In genomic region chr2:3487432-3487831, GRCh38 we compare ENCODE assay signal across 23 cellular contexts. TPM values are rescaled to one million over a fixed set of nuclear protein-coding genes. Genes with fewer than 3 reads are reported as not detected.
DNase-seq lines count a peak whose midpoint lies in the region; ATAC-seq and TF ChIP-seq lines count a peak whose summit lies in the region.
"Had no signal": no experiment of that assay in that cellular context is flagged by ENCODE, and none has a peak within 500 bp of the region (broad histone marks: within the 10 kb centered on the region; RNA-seq: fewer than 3 reads in every experiment).

No MANE protein-coding gene starts in this region.

- H3K4me1 ChIP-seq in liver (ENCODE audit: control insufficient read depth in 4 of 4, insufficient read depth in 4 of 4, low read length in 3 of 4) (no peaks in the 10 kb centered on the region), colonic mucosa (no peaks in the 10 kb centered on the region)

- no peak for TF ChIP-seq RAD21 in liver (IDR thresholded peaks at IDR 0.05)

- H3K4me1 Mint-ChIP-seq in chondrocyte (ENCODE audit: low read depth) = peaks cover 4% of the 10 kb centered on the region
- H3K4me1 Mint-ChIP-seq in immature natural killer cell = peaks cover 23 to 28% of the 10 kb centered on the region in 2 donors
- H3K4me1 Mint-ChIP-seq: endodermal cell had no signal

- H3K27me3 ChIP-seq in liver (ENCODE audit: control insufficient read depth in 4 of 4, insufficient read depth in 4 of 4, low read length in 3 of 4) = no peaks in the 10 kb centered on the region
- H3K27me3 ChIP-seq in colonic mucosa = no peaks in the 10 kb centered on the region
- H3K27me3 ChIP-seq: tibial nerve had no signal

- H3K4me3 ChIP-seq in liver (ENCODE audit: low read depth in 1 of 3, low read length in 3 of 3) (no peak overlapping the region), colonic mucosa (no peak overlapping the region)
- H3K4me3 ChIP-seq: mucosa of descending colon, tibial nerve had no signal

- H3K9me3 ChIP-seq in liver (ENCODE audit: control insufficient read depth in 4 of 4, low read length in 3 of 4) = no peaks in the 10 kb centered on the region
- H3K9me3 ChIP-seq in colonic mucosa = no peaks in the 10 kb centered on the region
- H3K9me3 ChIP-seq: mucosa of descending colon had no signal

- intact Hi-C loops in left colon (cut with DNase I, micrococcal nuclease) = no loop called here
- intact Hi-C loops in colonic mucosa (cut with DNase I) = no loop called here

- no peak overlapping the region for H3K27ac ChIP-seq in liver (ENCODE audit: low read depth in 1 of 2, low read length in 2 of 2)
- H3K27ac ChIP-seq in substantia nigra (ENCODE audit: low read depth, low read length, poor library complexity, severe bottlenecking) = peak overlapping the region; percentile 35
- no peak overlapping the region for H3K27ac ChIP-seq in colonic mucosa

- DNase-seq in NCI-H82 (lab: John Stamatoyannopoulos, UW) (peak; percentile 95), chondrocyte (ENCODE audit: low spot score) (peak; percentile 85), substantia nigra (lab: John Stamatoyannopoulos, UW) (peak in 7 of 49 donors; percentile 24 to 84 (median 31)), immature natural killer cell (no peak), left colon (no peak), germinal center (ENCODE audit: low spot score) (no peak), colonic mucosa (no peak)
- DNase-seq: activated CD4-positive, alpha-beta T cell treated with anti-CD3 and anti-CD28 coated beads, Interleukin-2, amount 50 U/mL, for 1 hour; CD8-positive, alpha-beta T cell; endodermal cell; HFFc6; Karpas-422; kidney glomerular epithelial cell; mucosa of descending colon; MV-4-11; NCI-H187; nephron progenitor cell; small intestine; stimulated activated naive CD4-positive, alpha-beta T cell had no signal

- no peak for ATAC-seq in left colon
- ATAC-seq: CD8-positive, alpha-beta T cell; mucosa of descending colon had no signal

- H3K4me3 Mint-ChIP-seq in chondrocyte (ENCODE audit: unreplicated experiment) = no peak overlapping the region
- no peak overlapping the region for H3K4me3 Mint-ChIP-seq in immature natural killer cell
- H3K4me3 Mint-ChIP-seq: activated naive CD8-positive, alpha-beta T cell; CD8-positive, alpha-beta T cell; endodermal cell; HFFc6; nephron progenitor cell; T-helper 1 cell treated with Interleukin-12 subunit alpha and Interleukin-12 subunit beta and Interleukin-4 antibody, amounts not matched to agents 30 μg/mL and 1 μg/mL, for 36 hours had no signal

- H3K9ac ChIP-seq in liver (ENCODE audit: low read depth in 1 of 2, low read length in 2 of 2) = no peak overlapping the region
- H3K9ac ChIP-seq in colonic mucosa (ENCODE audit: low read depth in 2 of 2, low read length in 2 of 2) = no peak overlapping the region

- no peaks in the 10 kb centered on the region for H3K36me3 ChIP-seq in liver (ENCODE audit: control insufficient read depth in 4 of 4, insufficient read depth in 3 of 4, low read depth in 1 of 4, low read length in 3 of 4)
- H3K36me3 ChIP-seq in colonic mucosa = no peaks in the 10 kb centered on the region

- TF ChIP-seq CTCF in chondrocyte (IDR thresholded peaks at IDR 0.05) = no peak
- no peak for TF ChIP-seq CTCF in liver (IDR thresholded peaks at IDR 0.05; ENCODE audit: low read depth, low read length, missing input control)
- no peak for TF ChIP-seq CTCF in colonic mucosa (IDR thresholded peaks at IDR 0.05)

- H3K9me3 Mint-ChIP-seq in chondrocyte (ENCODE audit: low read depth) = no peaks in the 10 kb centered on the region
- no peaks in the 10 kb centered on the region for H3K9me3 Mint-ChIP-seq in immature natural killer cell
- H3K9me3 Mint-ChIP-seq: CD8-positive, alpha-beta T cell; HFFc6; T-helper 1 cell treated with Interleukin-12 subunit alpha and Interleukin-12 subunit beta and Interleukin-4 antibody, amounts not matched to agents 30 μg/mL and 1 μg/mL, for 36 hours had no signal

- H3K27me3 Mint-ChIP-seq in chondrocyte (ENCODE audit: low read depth) (no peaks in the 10 kb centered on the region), immature natural killer cell (ENCODE audit: low read depth in 3 of 3) (peaks cover 0 to 2% (median 0%) of the 10 kb centered on the region in 3 donors)
- H3K27me3 Mint-ChIP-seq: activated naive CD8-positive, alpha-beta T cell had no signal

- H3K27ac Mint-ChIP-seq in chondrocyte (ENCODE audit: unreplicated experiment) (no peak overlapping the region), immature natural killer cell (no peak overlapping the region)
- H3K27ac Mint-ChIP-seq: activated naive CD8-positive, alpha-beta T cell; CD8-positive, alpha-beta T cell; endodermal cell; HFFc6; T-helper 1 cell treated with Interleukin-12 subunit alpha and Interleukin-12 subunit beta and Interleukin-4 antibody, amounts not matched to agents 30 μg/mL and 1 μg/mL, for 36 hours had no signal

- no peaks in the 10 kb centered on the region for H3K36me3 Mint-ChIP-seq in chondrocyte (ENCODE audit: low read depth)
- peaks cover 0 to 5% (median 4%) of the 10 kb centered on the region in 3 donors for H3K36me3 Mint-ChIP-seq in immature natural killer cell
- H3K36me3 Mint-ChIP-seq: activated naive CD8-positive, alpha-beta T cell had no signal

- WGBS in liver = 78% methylated on average over 10 of the region's 10 CpGs

TF ChIP-seq in liver, 16 proteins besides CTCF, POLR2A, EP300 and RAD21:
- TF ChIP-seq NR2F2 (IDR thresholded peaks at IDR 0.05) (peak; percentile 33), RXRA (IDR thresholded peaks at IDR 0.05) (no peak)

RNA-seq across cellular contexts. Expression of gene ADI1, which starts 31.9 kb away (rescaled TPM):
- total RNA-seq in chondrocyte = 38.0 to 51.2 TPM (median 41.8 TPM) in 3 replicates
- total RNA-seq in liver = 100 to 1,000 TPM in 1 of 2 donors, 10 to 100 TPM in 1; 56.2 to 154 TPM
- polyA plus RNA-seq in liver = 100 to 1,000 TPM; 163 to 660 TPM
- 10 to 100 TPM; 31.0 to 66.1 (median 52.2) TPM for polyA plus RNA-seq in immature natural killer cell
- total RNA-seq in left colon = 100 to 1,000 TPM in 1 of 2 donors, 10 to 100 TPM in 1; 64.3 to 105 TPM
- total RNA-seq in colonic mucosa = 10 to 100 TPM; 83.2 to 83.5 TPM

Comparison
In these comparisons a context has a peak if more than half of its experiments do, and no peak if none do; other contexts are left out.
1. DNase-seq: peak in NCI-H82 (single experiment) and chondrocyte (single experiment); none in immature natural killer cell (0 of 3), left colon (0 of 2), germinal center (single experiment) and colonic mucosa (single experiment).